ENCODE assay signal across 30 cellular contexts in genomic region chr17:61265397-61265796, GRCh38.
"Had no signal": no experiment of that assay in that cellular context is flagged by ENCODE, and none has a peak within 500 bp of the region (broad histone marks: within the 10 kb centered on the region; RNA-seq: fewer than 3 reads in every experiment).

No MANE protein-coding gene starts in this region.

- H3K27me3 ChIP-seq: adrenal gland, breast epithelium, cardiac muscle cell, colonic mucosa, dorsolateral prefrontal cortex, foreskin keratinocyte, gastrocnemius medialis had no signal

- H3K4me1 ChIP-seq: breast epithelium, colonic mucosa, foreskin keratinocyte had no signal

- ATAC-seq: activated CD4-positive, alpha-beta T cell treated with anti-CD3 and anti-CD28 coated beads for 36 hours; activated CD8-positive, alpha-beta memory T cell treated with anti-CD3 and anti-CD28 coated beads, Interleukin-2, amount 10 ng/mL, durations not matched to agents 7 days and 5 days; activated CD8-positive, alpha-beta T cell treated with anti-CD3 and anti-CD28 coated beads, Interleukin-2, amount 10 ng/mL, durations not matched to agents 7 days and 5 days; activated naive CD8-positive, alpha-beta T cell treated with anti-CD3 and anti-CD28 coated beads, Interleukin-2, amount 50 U/mL, for 24 hours; esophagus mucosa; foreskin keratinocyte; gastrocnemius medialis had no signal

- H3K9me3 ChIP-seq: adrenal gland, breast epithelium, colonic mucosa, gastrocnemius medialis had no signal

- H3K36me3 ChIP-seq: adrenal gland, breast epithelium, cardiac muscle cell, colonic mucosa, gastrocnemius medialis had no signal

- H3K4me3 ChIP-seq: adrenal gland, breast epithelium, cardiac muscle cell, colonic mucosa, dorsolateral prefrontal cortex, gastrocnemius medialis had no signal

- DNase-seq: activated CD4-positive, alpha-beta memory T cell treated with anti-CD3 and anti-CD28 coated beads for 36 hours; activated CD4-positive, alpha-beta T cell treated with anti-CD3 and anti-CD28 coated beads for 36 hours; activated CD4-positive, alpha-beta T cell treated with anti-CD3 and anti-CD28 coated beads, Interleukin-2, amount 10 ng/mL, durations not matched to agents 24 days and 14 days; activated CD4-positive, CD25-positive, alpha-beta regulatory T cell; activated CD4-positive, CD25-positive, alpha-beta regulatory T cell treated with anti-CD3 and anti-CD28 coated beads, Interleukin-2, amount 50 U/mL, for 72 hours; activated CD8-positive, alpha-beta memory T cell treated with anti-CD3 and anti-CD28 coated beads, Interleukin-2, amount 10 ng/mL, durations not matched to agents 7 days and 5 days; activated CD8-positive, alpha-beta memory T cell treated with anti-CD3 and anti-CD28 coated beads, Interleukin-2, amount 50 U/mL, for 4 hours; activated CD8-positive, alpha-beta T cell treated with anti-CD3 and anti-CD28 coated beads, Interleukin-2, amount 10 ng/mL, durations not matched to agents 7 days and 5 days; activated effector memory CD4-positive, alpha-beta T cell treated with anti-CD3 and anti-CD28 coated beads, Interleukin-2, amount 50 U/mL, for 16 hours; activated naive CD4-positive, alpha-beta T cell treated with anti-CD3 and anti-CD28 coated beads for 36 hours; activated naive CD8-positive, alpha-beta T cell treated with anti-CD3 and anti-CD28 coated beads for 36 hours; activated naive CD8-positive, alpha-beta T cell treated with anti-CD3 and anti-CD28 coated beads, Interleukin-2, amount 50 U/mL, for 24 hours; activated T-cell treated with anti-CD3 and anti-CD28 coated beads, Interleukin-2, amount 50 U/mL, for 1 hour; activated T-cell treated with anti-CD3 and anti-CD28 coated beads, Interleukin-2, amount 50 U/mL, for 48 hours; adrenal gland; amygdala; aorta; central memory CD4-positive, alpha-beta T cell; cerebellar nuclear complex; colonic mucosa; dorsolateral prefrontal cortex; effector memory CD4-positive, alpha-beta T cell; endodermal cell; foreskin keratinocyte; gastrocnemius medialis; glutamatergic neuron; T-helper 2 cell had no signal

- H3K27ac ChIP-seq: adrenal gland, breast epithelium, cardiac muscle cell, colonic mucosa, dorsolateral prefrontal cortex, foreskin keratinocyte, gastrocnemius medialis had no signal
